8 cellular contexts compared by ENCODE assay signal in genomic region chr5:80754900-80755299, GRCh38.
A peak's percentile ranks its signal among the peaks of the same experiment; 100 is the strongest.
DNase-seq lines count a peak whose midpoint lies in the region; ATAC-seq and TF ChIP-seq lines count a peak whose summit lies in the region.

No MANE protein-coding gene starts in this region.

- H2AFZ ChIP-seq in OCI-LY7 (ENCODE audit: low read length): no peak overlapping the region

- no peaks in the 10 kb centered on the region for H3K79me2 ChIP-seq in OCI-LY7 (ENCODE audit: insufficient read depth, low read depth, low read length)

- peak; percentile 43 for ATAC-seq in GM19035 (IDR thresholded peaks at IDR 0.05; ENCODE audit: unreplicated experiment)
- ATAC-seq in HG03025 (IDR thresholded peaks at IDR 0.05; ENCODE audit: low FRiP score, unreplicated experiment): peak; percentile 46
- ATAC-seq in HG03439 (IDR thresholded peaks at IDR 0.05; ENCODE audit: unreplicated experiment): no peak

- H3K4me3 ChIP-seq in OCI-LY7 (ENCODE audit: low read depth, low read length, poor library complexity, severe bottlenecking): no peak overlapping the region

- peaks cover 35% of the 10 kb centered on the region for H3K36me3 ChIP-seq in OCI-LY7 (ENCODE audit: insufficient read depth, low read length)

- H3K9me3 Mint-ChIP-seq in Calu3 (ENCODE audit: low read depth, unreplicated experiment): no peaks in the 10 kb centered on the region

- DNase-seq in OCI-LY7 (ENCODE audit: low spot score): peak; percentile 51
- DNase-seq in germinal center (ENCODE audit: low spot score): peak; percentile 14
- DNase-seq in GM10266 (ENCODE audit: extremely low spot score): no peak
- no peak for DNase-seq in Calu3
- no peak for DNase-seq in HuH-7 (ENCODE audit: low spot score)

- peaks cover 16% of the 10 kb centered on the region for H3K4me1 ChIP-seq in OCI-LY7 (ENCODE audit: insufficient read depth, low read length, poor library complexity, severe bottlenecking)

- no peak overlapping the region for H3K4me3 Mint-ChIP-seq in Calu3 (ENCODE audit: low read depth, unreplicated experiment)

- intact Hi-C loops in OCI-LY7 (cut with micrococcal nuclease; ENCODE audit: unreplicated experiment): no loop called here
- intact Hi-C loops in Calu3 (cut with micrococcal nuclease; ENCODE audit: unreplicated experiment): no loop called here

- POLR2A ChIA-PET in OCI-LY7 (lab: Charles Lee): interaction anchor here (0.7 kb wide), 1 partner anchor 1527 kb away, joined by 3 read pairs; no protein-coding TSS in a partner anchor

- BruUV-seq in OCI-LY7 (replicated peaks; lab: Mats Ljungman, UMichigan) (no TSS peak), Calu3 (replicated peaks; lab: Mats Ljungman, UMichigan) (no TSS peak)

- no peaks in the 10 kb centered on the region for H3K36me3 Mint-ChIP-seq in Calu3 (ENCODE audit: insufficient read depth, unreplicated experiment)

- TF ChIP-seq CTCF in OCI-LY7 (conservative IDR thresholded peaks at IDR 0.05; ENCODE audit: low read length): no peak
- no peak for TF ChIP-seq CTCF in GM10266 (IDR thresholded peaks at IDR 0.05; ENCODE audit: control insufficient read depth, insufficient read depth, low read depth, missing control alignments)
- no peak for TF ChIP-seq CTCF in Calu3 (IDR thresholded peaks at IDR 0.05; ENCODE audit: unreplicated experiment)

- no peaks in the 10 kb centered on the region for H3K9me3 ChIP-seq in OCI-LY7 (ENCODE audit: low read length)

- no peaks in the 10 kb centered on the region; the same call in 1 of the 2 replicates for H4K20me1 ChIP-seq in OCI-LY7 (ENCODE audit: insufficient read depth, low read length)

- H3K27ac Mint-ChIP-seq in Calu3 (ENCODE audit: unreplicated experiment): no peak overlapping the region

- H3K27me3 Mint-ChIP-seq in Calu3 (ENCODE audit: unreplicated experiment): no peaks in the 10 kb centered on the region

- no peaks in the 10 kb centered on the region for H3K4me1 Mint-ChIP-seq in Calu3 (ENCODE audit: low read depth, unreplicated experiment)

- H3K27ac ChIP-seq in OCI-LY7 (ENCODE audit: low read depth, low read length, poor library complexity, severe bottlenecking): no peak overlapping the region

- H3K4me2 ChIP-seq in OCI-LY7 (ENCODE audit: low read length): peak overlapping the region; percentile 21

- H3K9me2 ChIP-seq in OCI-LY7 (ENCODE audit: insufficient read depth, low read length): no peaks in the 10 kb centered on the region

- CTCF ChIA-PET in OCI-LY7 (lab: Charles Lee; ENCODE audit: unreplicated experiment): no interaction called here
- CTCF ChIA-PET in Calu3 (lab: Charles Lee): no interaction called here

Comparison
In these comparisons a context has a peak if more than half of its experiments do, and no peak if none do; other contexts are left out.
1. DNase-seq: peak in OCI-LY7 (single experiment) and germinal center (single experiment); none in GM10266 (single experiment), Calu3 (single experiment) and HuH-7 (single experiment).